ENCODE assay signal across 8 cellular contexts in genomic region chr15:74631935-74632560, GRCh38. TPM values are rescaled to one million over a fixed set of nuclear protein-coding genes. Genes with fewer than 3 reads are reported as not detected.
DNase-seq lines count a peak whose midpoint lies in the region; ATAC-seq and TF ChIP-seq lines count a peak whose summit lies in the region.

No MANE protein-coding gene starts in this region.

- H3K4me3 Mint-ChIP-seq in activated naive CD4-positive, alpha-beta T cell treated with anti-CD3 and anti-CD28 coated beads, Interleukin-2, amount 50 U/mL, for 24 hours: no peak overlapping the region

- H3K4me1 ChIP-seq in HAP-1: no peaks in the 10 kb centered on the region
- H3K4me1 ChIP-seq in heart right ventricle: peaks cover 0 to 14% (median 4%) of the 10 kb centered on the region in 9 donors

- no peaks in the 10 kb centered on the region for H3K9me3 Mint-ChIP-seq in activated naive CD4-positive, alpha-beta T cell treated with anti-CD3 and anti-CD28 coated beads, Interleukin-2, amount 50 U/mL, for 24 hours

- in situ Hi-C loops in HAP-1 (cut with MboI; ENCODE audit: low sequenced_read_pairs): no loop called here
- in situ Hi-C loops in SK-MEL-5 (cut with HindIII; ENCODE audit: low pct_unique_long_range_greater_than_20kb, low sequenced_read_pairs): loop anchor here (10.0 kb wide), 1 partner anchor 123 kb away; no protein-coding TSS in a partner anchor

- peak; percentile 73 to 90 for DNase-seq in HAP-1 (ENCODE audit: low spot score in 2 of 2)
- peak; percentile 72 for DNase-seq in SK-MEL-5 (ENCODE audit: low read depth, low spot score)
- DNase-seq in heart right ventricle: peak; percentile 53 to 65
- no peak for DNase-seq in retinal pigment epithelial cell (ENCODE audit: low read depth)
- no peak for DNase-seq in lower leg skin (ENCODE audit: low spot score in 2 of 2)

- no peaks in the 10 kb centered on the region for H3K9me3 ChIP-seq in HAP-1
- H3K9me3 ChIP-seq in heart right ventricle: no peaks in the 10 kb centered on the region

- intact Hi-C loops in heart right ventricle (cut with DNase I) (loop anchor here (2.0 to 10.0 kb wide), 6 partner anchors 247 to 323 kb away; partner anchors contain the start of gene RPP25 (in 6 of the 10)), lower leg skin (cut with DNase I; ENCODE audit: low total_unique reads) (loop anchor here (5.0 kb wide), 2 partner anchors 260 to 315 kb away; no protein-coding TSS in a partner anchor)

- no peaks in the 10 kb centered on the region for H3K27me3 Mint-ChIP-seq in activated naive CD4-positive, alpha-beta T cell treated with anti-CD3 and anti-CD28 coated beads, Interleukin-2, amount 50 U/mL, for 24 hours

- H3K36me3 Mint-ChIP-seq in activated naive CD4-positive, alpha-beta T cell treated with anti-CD3 and anti-CD28 coated beads, Interleukin-2, amount 50 U/mL, for 24 hours: peaks cover 4% of the 10 kb centered on the region

- ATAC-seq in heart right ventricle (peak; percentile 57 to 68 (median 66)), GM21528 (IDR thresholded peaks at IDR 0.05; ENCODE audit: low FRiP score, unreplicated experiment) (no peak)

- H3K27ac ChIP-seq in C4-2B (no peak overlapping the region), heart right ventricle (no peak overlapping the region)

- TF ChIP-seq CTCF in C4-2B (conservative IDR thresholded peaks at IDR 0.05) (peak; percentile 94), heart right ventricle (IDR thresholded peaks at IDR 0.05) (peak; percentile 55 to 87 (median 81)), retinal pigment epithelial cell (conservative IDR thresholded peaks at IDR 0.05; ENCODE audit: low read depth, low read length) (peak; percentile 98), lower leg skin (IDR thresholded peaks at IDR 0.05) (no peak)

- H3K4me3 ChIP-seq in HAP-1 (no peak overlapping the region), heart right ventricle (no peak overlapping the region), retinal pigment epithelial cell (ENCODE audit: low read length) (no peak overlapping the region), lower leg skin (ENCODE audit: low read depth, poor library complexity, severe bottlenecking) (no peak overlapping the region)

- no peak for TF ChIP-seq POLR2A in lower leg skin (IDR thresholded peaks at IDR 0.05)

- peaks cover 9% of the 10 kb centered on the region for H3K4me1 Mint-ChIP-seq in activated naive CD4-positive, alpha-beta T cell treated with anti-CD3 and anti-CD28 coated beads, Interleukin-2, amount 50 U/mL, for 24 hours

- H3K36me3 ChIP-seq in HAP-1 (replicated peaks): peaks cover 95% of the 10 kb centered on the region
- peaks cover 5 to 100% (median 79%) of the 10 kb centered on the region in 9 donors for H3K36me3 ChIP-seq in heart right ventricle

- H3K27ac Mint-ChIP-seq in activated naive CD4-positive, alpha-beta T cell treated with anti-CD3 and anti-CD28 coated beads, Interleukin-2, amount 50 U/mL, for 24 hours: peak overlapping the region; percentile 72

- H3K27me3 ChIP-seq in HAP-1 (ENCODE audit: low read depth) (no peaks in the 10 kb centered on the region), heart right ventricle (no peaks in the 10 kb centered on the region)

- WGBS in heart right ventricle, 2 donors: 70 to 72% methylated on average over 8 of the region's 8 CpGs
- 65 to 72% methylated on average over 8 of the region's 8 CpGs for WGBS in lower leg skin, 2 donors

RNA-seq across cellular contexts. Expression of gene CLK3, which starts 16.4 kb away (rescaled TPM):
- 44.4 and 53.2 TPM in 2 replicates for total RNA-seq in SK-MEL-5 (2014; rRNA removed; shearing (Covaris generic))
- 56.2 and 79.3 TPM in 2 replicates for polyA plus RNA-seq in SK-MEL-5 (2015; cell fraction: cytosol; rRNA removed)
- polyA plus RNA-seq in SK-MEL-5 (2015; cell fraction: nucleus; rRNA removed): 242 and 249 TPM in 2 replicates
- total RNA-seq in heart right ventricle: 10 to 100 TPM; 40.2 to 52.1 (median 45.2) TPM
- polyA plus RNA-seq in heart right ventricle: 10 to 100 TPM; 27.7 to 73.6 TPM
- 100 to 1,000 TPM in 2 of 4 donors, 10 to 100 TPM in 2; 96.7 to 230 (median 117) TPM for total RNA-seq in lower leg skin

Comparison
In these comparisons a context has a peak if more than half of its experiments do, and no peak if none do; other contexts are left out.
1. CTCF ChIP-seq: peak in C4-2B (single experiment), heart right ventricle (9 of 9) and retinal pigment epithelial cell (single experiment); none in lower leg skin (0 of 3).
2. DNase-seq: peak in HAP-1 (2 of 2), SK-MEL-5 (single experiment) and heart right ventricle (2 of 2); none in retinal pigment epithelial cell (single experiment) and lower leg skin (0 of 2).